ENCODE assay signal across 24 cellular contexts in the genomic region with DNA sequence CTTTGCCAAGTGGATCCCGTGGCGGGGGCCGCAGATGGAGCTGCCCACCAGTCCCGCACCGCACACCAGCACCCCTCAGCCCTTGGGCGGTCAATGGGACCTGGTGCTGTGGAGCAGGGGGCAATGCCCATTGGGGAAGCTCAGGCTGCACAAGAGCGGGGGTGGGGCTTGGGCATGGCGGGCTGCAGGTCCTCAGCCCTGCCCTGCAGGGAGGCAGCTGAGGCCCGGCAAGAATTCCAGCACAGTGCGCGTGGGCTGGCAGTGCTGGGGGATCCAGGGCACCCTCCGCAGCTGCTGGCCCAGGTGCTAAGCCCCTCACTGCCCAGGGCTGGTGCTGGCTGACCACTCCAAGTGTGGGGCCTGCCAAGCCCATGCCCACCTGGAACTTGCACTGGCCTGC.
"Had no signal": no experiment of that assay in that cellular context is flagged by ENCODE, and none has a peak within 500 bp of the region (broad histone marks: within the 10 kb centered on the region; RNA-seq: fewer than 3 reads in every experiment).

No MANE protein-coding gene starts in this region.

- H3K4me3 ChIP-seq: colonic mucosa, coronary artery, dorsolateral prefrontal cortex, esophagus muscularis mucosa, esophagus squamous epithelium, gastrocnemius medialis, gastroesophageal sphincter, heart left ventricle, heart right ventricle had no signal

- H3K27me3 ChIP-seq: colonic mucosa, esophagus squamous epithelium, foreskin keratinocyte, gastrocnemius medialis, gastroesophageal sphincter, heart right ventricle had no signal

- H3K9me3 ChIP-seq: colonic mucosa, gastrocnemius medialis had no signal

- H3K36me3 ChIP-seq: colonic mucosa, esophagus muscularis mucosa, esophagus squamous epithelium, gastrocnemius medialis, gastroesophageal sphincter, heart left ventricle, heart right ventricle had no signal

- ATAC-seq: effector memory CD8-positive, alpha-beta T cell; esophagus mucosa; foreskin keratinocyte; gastrocnemius medialis; gastroesophageal sphincter; heart right ventricle had no signal

- H3K27ac ChIP-seq: colonic mucosa, coronary artery, dorsolateral prefrontal cortex, epithelial cell of prostate, esophagus muscularis mucosa, esophagus squamous epithelium, foreskin keratinocyte, gastrocnemius medialis, gastroesophageal sphincter, heart left ventricle, heart right ventricle had no signal

- DNase-seq: colonic mucosa; cortex of kidney; dermis blood vessel endothelial cell; dorsolateral prefrontal cortex; effector CD4-positive, alpha-beta T cell; effector CD8-positive, alpha-beta T cell; effector memory CD4-positive, alpha-beta T cell; effector memory CD8-positive, alpha-beta T cell; endodermal cell; erythroblast; esophagus squamous epithelium; foreskin fibroblast; foreskin keratinocyte; foreskin melanocyte; gastrocnemius medialis; glutamatergic neuron; head of caudate nucleus; heart right ventricle had no signal

- H3K4me1 ChIP-seq: colonic mucosa, esophagus muscularis mucosa, esophagus squamous epithelium, foreskin keratinocyte, gastrocnemius medialis, gastroesophageal sphincter, heart left ventricle, heart right ventricle had no signal
